In the genomic region with DNA sequence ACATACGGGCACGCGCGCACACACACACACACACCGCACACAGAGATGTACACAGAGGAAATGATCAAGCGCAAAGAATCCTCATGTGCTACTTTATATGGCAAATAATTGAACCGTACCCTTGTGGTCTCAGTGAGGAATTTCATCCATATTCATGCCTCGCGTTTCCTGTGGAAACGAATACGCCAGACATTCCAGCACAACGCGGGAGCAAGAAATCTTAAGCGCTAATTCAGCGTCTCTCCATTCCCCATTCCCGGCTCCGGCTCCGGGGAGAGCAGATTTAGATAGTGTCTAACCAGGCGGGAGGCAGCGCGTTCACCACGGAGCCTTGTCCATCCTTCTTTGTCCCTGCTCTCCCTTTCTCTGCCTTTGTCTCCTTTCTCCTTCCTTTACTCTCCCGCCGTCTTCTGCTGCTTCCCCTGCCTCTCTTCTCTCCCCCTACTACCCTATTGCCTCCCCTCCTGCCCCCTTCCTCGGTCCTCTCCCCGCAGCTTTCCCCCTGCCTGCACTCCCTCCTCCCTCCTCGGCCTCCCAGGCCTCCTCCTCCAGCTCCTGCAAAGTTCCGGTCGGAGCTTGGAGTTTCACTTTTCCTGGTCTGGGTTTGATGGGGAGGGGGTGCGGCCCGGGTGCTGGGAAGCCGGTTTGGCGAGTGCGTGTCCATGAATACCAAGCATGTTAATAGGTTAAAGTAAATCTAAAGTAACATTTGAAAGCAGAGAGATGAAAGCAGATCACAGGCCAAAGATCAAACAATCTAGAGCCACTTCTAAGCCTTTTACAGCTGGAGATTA, we compare ENCODE assay signal across 9 cellular contexts.
DNase-seq lines count a peak whose midpoint lies in the region; ATAC-seq, FAIRE-seq and TF ChIP-seq lines count a peak whose summit lies in the region.
"Had no signal": no experiment of that assay in that cellular context is flagged by ENCODE, and none has a peak within 500 bp of the region (broad histone marks: within the 10 kb centered on the region; RNA-seq: fewer than 3 reads in every experiment).

No MANE protein-coding gene starts in this region.

- POLR2A ChIA-PET in A549 (lab: Yijun Ruan, JAX) = no interaction called here

- TF ChIP-seq EP300 in A549 (IDR thresholded peaks at IDR 0.05) (no peak), upper lobe of left lung (IDR thresholded peaks at IDR 0.05) (no peak)

- H3K4me1 Mint-ChIP-seq in activated naive CD4-positive, alpha-beta T cell treated with anti-CD3 and anti-CD28 coated beads, Interleukin-2, amount 10 ng/mL, durations not matched to agents 7 days and 5 days = no peaks in the 10 kb centered on the region
- H3K4me1 Mint-ChIP-seq: activated B cell treated with CpG ODN at 0.5 μM for 24 hours had no signal

- H3K4me3 Mint-ChIP-seq in activated naive CD4-positive, alpha-beta T cell treated with anti-CD3 and anti-CD28 coated beads, Interleukin-2, amount 10 ng/mL, durations not matched to agents 7 days and 5 days = no peak overlapping the region
- H3K4me3 Mint-ChIP-seq: activated B cell treated with CpG ODN at 0.5 μM for 24 hours had no signal

- no peak for TF ChIP-seq RAD21 in A549 (conservative IDR thresholded peaks at IDR 0.05 in 1 of 2, IDR thresholded peaks at IDR 0.05 in 1 of 2)

- ATAC-seq in A549 = peak; percentile 39 to 74; a peak in 3 of 6 replicates
- ATAC-seq in upper lobe of left lung (ENCODE audit: low FRiP score in 2 of 2) = peak; percentile 82 to 84
- ATAC-seq in HG03139 (IDR thresholded peaks at IDR 0.05; ENCODE audit: unreplicated experiment) = no peak
- ATAC-seq in GM19324 (IDR thresholded peaks at IDR 0.05; ENCODE audit: low FRiP score, unreplicated experiment) = no peak

- H3K4me3 ChIP-seq in A549 = peak overlapping the region; percentile 26; the same call in 2 of the 3 replicates
- H3K4me3 ChIP-seq in duodenal mucosa (ENCODE audit: low read depth in 1 of 2, low read length in 2 of 2) = peak overlapping the region; percentile 60 to 70
- peak overlapping the region; percentile 26 for H3K4me3 ChIP-seq in lower leg skin (ENCODE audit: low read depth, poor library complexity, severe bottlenecking)
- H3K4me3 ChIP-seq in upper lobe of left lung = peak overlapping the region in 3 of 4 donors; percentile 45 to 57 (median 54)

- H3K4me2 ChIP-seq in A549 = peak overlapping the region; percentile 68

- no peak for FAIRE-seq in A549 (lab: Jason Lieb, UNC)

- CTCF ChIA-PET in A549 (lab: Yijun Ruan, JAX) = interaction anchor here (0.6 to 0.8 kb wide), 2 partner anchors 23 to 940 kb away, joined by 3 read pairs; no protein-coding TSS in a partner anchor
- CTCF ChIA-PET in activated naive CD4-positive, alpha-beta T cell treated with anti-CD3 and anti-CD28 coated beads, Interleukin-2, amount 10 ng/mL, durations not matched to agents 7 days and 5 days (lab: Charles Lee) = no interaction called here

- no peak for TF ChIP-seq POLR2A in A549 (IDR thresholded peaks at IDR 0.05; ENCODE audit: low read length)
- no peak for TF ChIP-seq POLR2A in lower leg skin (IDR thresholded peaks at IDR 0.05)
- peak in 1 of 4 donors; percentile 59 for TF ChIP-seq POLR2A in upper lobe of left lung (IDR thresholded peaks at IDR 0.05)

- intact Hi-C loops in lower leg skin (cut with DNase I; ENCODE audit: low total_unique reads) = no loop called here

- WGBS in A549 (ENCODE audit: missing lambda C conversion rate) = 13% methylated on average over 25 of the region's 34 CpGs
- 1% methylated on average over 30 to 34 of the region's 34 CpGs for WGBS in lower leg skin, 2 donors
- WGBS in upper lobe of left lung, 2 donors = 2 to 3% methylated on average over 34 of the region's 34 CpGs

- no peaks in the 10 kb centered on the region for H3K27me3 ChIP-seq in duodenal mucosa (ENCODE audit: control insufficient read depth in 1 of 2, insufficient read depth in 2 of 2, low read length in 2 of 2)
- no peaks in the 10 kb centered on the region for H3K27me3 ChIP-seq in upper lobe of left lung

- H3K36me3 ChIP-seq in duodenal mucosa (ENCODE audit: control insufficient read depth in 1 of 2, insufficient read depth in 2 of 2, low read length in 2 of 2) = no peaks in the 10 kb centered on the region
- H3K36me3 ChIP-seq in upper lobe of left lung = no peaks in the 10 kb centered on the region

- H3K9me3 ChIP-seq in A549 = no peaks in the 10 kb centered on the region
- H3K9me3 ChIP-seq in duodenal mucosa (ENCODE audit: control insufficient read depth in 1 of 2, low read length in 2 of 2) = no peaks in the 10 kb centered on the region
- no peaks in the 10 kb centered on the region for H3K9me3 ChIP-seq in upper lobe of left lung

- peaks cover 36% of the 10 kb centered on the region for H3K27me3 Mint-ChIP-seq in activated naive CD4-positive, alpha-beta T cell treated with anti-CD3 and anti-CD28 coated beads, Interleukin-2, amount 10 ng/mL, durations not matched to agents 7 days and 5 days

- peak; percentile 2 to 15 for DNase-seq in A549 (ENCODE audit: low read depth in 1 of 2, low spot score in 1 of 2)
- DNase-seq in NCI-H1105 treated with DMSO at 0.1 percent for 48 hours (lab: John Stamatoyannopoulos, UW) = peak; percentile 62
- DNase-seq in lower leg skin (ENCODE audit: low spot score in 2 of 2) = no peak
- peak; percentile 83 to 89 for DNase-seq in upper lobe of left lung
- DNase-seq in activated naive CD4-positive, alpha-beta T cell treated with anti-CD3 and anti-CD28 coated beads, Interleukin-2, amount 10 ng/mL, durations not matched to agents 7 days and 5 days = no peak
- DNase-seq: activated B cell treated with CpG ODN at 0.5 μM for 24 hours had no signal

- no peaks in the 10 kb centered on the region for H3K9me3 Mint-ChIP-seq in activated naive CD4-positive, alpha-beta T cell treated with anti-CD3 and anti-CD28 coated beads, Interleukin-2, amount 10 ng/mL, durations not matched to agents 7 days and 5 days
- H3K9me3 Mint-ChIP-seq: activated B cell treated with CpG ODN at 0.5 μM for 24 hours had no signal

- H3K4me1 ChIP-seq in A549 (no peaks in the 10 kb centered on the region), duodenal mucosa (ENCODE audit: control insufficient read depth in 1 of 2, insufficient read depth in 2 of 2, low read length in 2 of 2) (peaks cover 6 to 9% of the 10 kb centered on the region in 2 donors), upper lobe of left lung (peaks cover 0 to 21% (median 13%) of the 10 kb centered on the region in 4 donors)

- H3K27ac Mint-ChIP-seq in activated naive CD4-positive, alpha-beta T cell treated with anti-CD3 and anti-CD28 coated beads, Interleukin-2, amount 10 ng/mL, durations not matched to agents 7 days and 5 days = no peak overlapping the region
- H3K27ac Mint-ChIP-seq: activated B cell treated with CpG ODN at 0.5 μM for 24 hours had no signal

- H3K9ac ChIP-seq in duodenal mucosa (ENCODE audit: low read depth in 1 of 2, low read length in 2 of 2) = peak overlapping the region; percentile 39 to 47

- TF ChIP-seq CTCF in A549 (IDR thresholded peaks at IDR 0.05) = no peak
- TF ChIP-seq CTCF in lower leg skin (IDR thresholded peaks at IDR 0.05) = no peak
- peak in 2 of 6 experiments; percentile 29 to 53 for TF ChIP-seq CTCF in upper lobe of left lung (IDR thresholded peaks at IDR 0.05)

- no peaks in the 10 kb centered on the region for H3K36me3 Mint-ChIP-seq in activated naive CD4-positive, alpha-beta T cell treated with anti-CD3 and anti-CD28 coated beads, Interleukin-2, amount 10 ng/mL, durations not matched to agents 7 days and 5 days

- H3K27ac ChIP-seq in A549 (no peak overlapping the region), duodenal mucosa (ENCODE audit: low read depth, low read length) (peak overlapping the region; percentile 26), upper lobe of left lung (peak overlapping the region in 3 of 4 donors; percentile 64 to 77 (median 77))

TF ChIP-seq in A549, 52 proteins besides CTCF, POLR2A, EP300 and RAD21:
- TF ChIP-seq CBX8 (IDR thresholded peaks at IDR 0.05) = no peak
- no peak for TF ChIP-seq JUNB (IDR thresholded peaks at IDR 0.05)
- no peak for TF ChIP-seq TFCP2L1 (CRISPR knock-in tag; IDR thresholded peaks at IDR 0.05)
TF ChIP-seq in A549: peak in this region for 0.

Comparison
In these comparisons a context has a peak if more than half of its experiments do, and no peak if none do; other contexts are left out.
1. ATAC-seq: peak in A549 (2 of 2) and upper lobe of left lung (2 of 2); none in HG03139 (single experiment) and GM19324 (single experiment).
2. DNase-seq: peak in A549 (2 of 2), NCI-H1105 treated with DMSO at 0.1 percent for 48 hours (single experiment) and upper lobe of left lung (2 of 2); none in lower leg skin (0 of 2) and activated naive CD4-positive, alpha-beta T cell treated with anti-CD3 and anti-CD28 coated beads, Interleukin-2, amount 10 ng/mL, durations not matched to agents 7 days and 5 days (single experiment).
3. H3K27ac ChIP-seq: peak in duodenal mucosa (single experiment) and upper lobe of left lung (3 of 4); none in A549 (0 of 2).
4. Peak in every context shown above with its lines, with median percentiles within 50 percentile points of each other: H3K4me3 ChIP-seq.